Comparison of ENCODE assay signal across 9 cellular contexts in the genomic region with DNA sequence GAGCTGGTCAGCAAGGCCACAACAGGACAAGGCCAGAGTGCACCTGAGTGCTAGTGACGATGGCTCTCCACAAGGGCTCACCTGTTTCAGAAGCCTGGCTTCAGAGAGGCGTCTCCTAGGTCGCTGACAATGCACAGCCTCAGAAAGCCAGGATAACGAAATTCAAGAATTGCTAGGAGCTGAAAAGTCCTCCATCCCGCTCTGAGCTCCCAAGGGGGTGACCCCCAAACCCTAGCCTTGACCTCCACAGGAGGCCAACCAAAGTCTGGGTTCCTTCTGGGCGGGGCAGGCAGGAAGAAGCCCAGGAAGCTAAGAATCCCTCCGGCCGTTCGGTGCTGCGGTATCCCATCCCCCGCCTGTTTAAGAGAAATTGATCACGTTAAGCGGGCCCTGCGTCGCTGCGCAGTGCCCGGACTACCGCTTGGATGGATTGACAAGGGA. TPM values are rescaled to one million over a fixed set of nuclear protein-coding genes. Genes with fewer than 3 reads are reported as not detected.
DNase-seq lines count a peak whose midpoint lies in the region; ATAC-seq and TF ChIP-seq lines count a peak whose summit lies in the region.
"Had no signal": no experiment of that assay in that cellular context is flagged by ENCODE, and none has a peak within 500 bp of the region (broad histone marks: within the 10 kb centered on the region; RNA-seq: fewer than 3 reads in every experiment).

No MANE protein-coding gene starts in this region.

- TF ChIP-seq CTCF in cardiac muscle cell (IDR thresholded peaks at IDR 0.05; ENCODE audit: low read depth, low read length) = no peak
- TF ChIP-seq CTCF in coronary artery (IDR thresholded peaks at IDR 0.05) = no peak
- TF ChIP-seq CTCF in transverse colon (IDR thresholded peaks at IDR 0.05) = no peak

- no peak for DNase-seq in cardiac muscle cell (ENCODE audit: low read depth in 1 of 2, low spot score in 1 of 2)
- no peak for DNase-seq in cardiac septum (ENCODE audit: low spot score)
- DNase-seq in coronary artery (ENCODE audit: low spot score) = no peak
- DNase-seq in transverse colon = no peak
- no peak for DNase-seq in NCI-H524 (lab: John Stamatoyannopoulos, UW)
- no peak for DNase-seq in stimulated activated CD8-positive, alpha-beta memory T cell treated with anti-CD3 and anti-CD28 coated beads, Interleukin-4, amount 100 ng/mL, for 48 hours
- DNase-seq: BE2C had no signal

- H3K27me3 ChIP-seq in cardiac muscle cell = peaks cover 95% of the 10 kb centered on the region
- peaks cover 8 to 42% of the 10 kb centered on the region in 2 donors for H3K27me3 ChIP-seq in muscle layer of colon (ENCODE audit: control insufficient read depth in 1 of 2, insufficient read depth in 2 of 2, low read length in 2 of 2)
- peaks cover 78% of the 10 kb centered on the region for H3K27me3 ChIP-seq in transverse colon

- no peak overlapping the region for H3K9ac ChIP-seq in muscle layer of colon (ENCODE audit: low read length)

- H3K27ac ChIP-seq in cardiac muscle cell (no peak overlapping the region), coronary artery (peak overlapping the region; percentile 4 to 77), muscle layer of colon (ENCODE audit: low read depth, low read length) (peak overlapping the region; percentile 67), transverse colon (peak overlapping the region in 3 of 4 donors; percentile 69 to 89 (median 70))

- 39% methylated on average over 18 of the region's 18 CpGs; no CpG with 5 or more reads in 1 of the 2 donors for WGBS in transverse colon (ENCODE audit: low coverage in 1 of 2), 2 donors

- intact Hi-C loops in cardiac septum (cut with DNase I) = loop anchor here (5.0 kb wide), 1 partner anchor 924 kb away; no protein-coding TSS in a partner anchor
- intact Hi-C loops in transverse colon (cut with DNase I; ENCODE audit: low total_unique reads) = loop anchor here (5.0 kb wide), 2 partner anchors 501 to 839 kb away; no protein-coding TSS in a partner anchor

- in situ Hi-C loops in transverse colon (cut with MboI; ENCODE audit: low pct_ligation_motif_present in 1 of 4, low pct_unique_long_range_greater_than_20kb in 1 of 4, low sequenced_read_pairs in 3 of 4) = loop anchor here (10.0 to 25.0 kb wide), 5 partner anchors 504 to 974 kb away; no protein-coding TSS in a partner anchor

- no peak for ATAC-seq in HG02759 (IDR thresholded peaks at IDR 0.05; ENCODE audit: unreplicated experiment)

- TF ChIP-seq EP300 in transverse colon (IDR thresholded peaks at IDR 0.05; ENCODE audit: low read depth) = no peak

- H3K4me1 ChIP-seq in cardiac muscle cell (ENCODE audit: low read depth) (peaks cover 7% of the 10 kb centered on the region), muscle layer of colon (ENCODE audit: insufficient read depth, low read length) (peaks cover 21% of the 10 kb centered on the region), transverse colon (peaks cover 0 to 42% (median 28%) of the 10 kb centered on the region in 4 donors)
- H3K4me1 ChIP-seq: BE2C had no signal

- no peak for TF ChIP-seq POLR2A in transverse colon (IDR thresholded peaks at IDR 0.05)

- H3K36me3 ChIP-seq in cardiac muscle cell (no peaks in the 10 kb centered on the region), muscle layer of colon (ENCODE audit: insufficient read depth, low read length) (no peaks in the 10 kb centered on the region), transverse colon (no peaks in the 10 kb centered on the region)
- H3K36me3 ChIP-seq: BE2C had no signal

- H3K9me3 ChIP-seq in cardiac muscle cell (ENCODE audit: low read depth) (no peaks in the 10 kb centered on the region), muscle layer of colon (ENCODE audit: low read length) (no peaks in the 10 kb centered on the region), transverse colon (no peaks in the 10 kb centered on the region)
- H3K9me3 ChIP-seq: BE2C had no signal

- peak overlapping the region; percentile 27 for H3K4me3 ChIP-seq in cardiac muscle cell
- peak overlapping the region; percentile 83 for H3K4me3 ChIP-seq in coronary artery
- H3K4me3 ChIP-seq in muscle layer of colon (ENCODE audit: low read depth in 1 of 2, low read length in 2 of 2) = peak overlapping the region; percentile 50 to 69
- peak overlapping the region in 3 of 4 donors; percentile 46 to 60 (median 46) for H3K4me3 ChIP-seq in transverse colon

RNA-seq across cellular contexts. Expression of a gene that starts 2.5 kb away (rescaled TPM):
- total RNA-seq in cardiac muscle cell (20.8 and 22.3 TPM in 2 replicates), cardiac septum (1.4 TPM), transverse colon (10 to 100 TPM in 1 of 4 donors, 1 to 10 TPM in 3; 1.4 to 15.7 (median 3.4) TPM)
- 17.2 and 23.2 TPM in 2 replicates for polyA plus RNA-seq in cardiac muscle cell

Comparison
In these comparisons a context has a peak if more than half of its experiments do, and no peak if none do; other contexts are left out.
1. H3K4me3 ChIP-seq: peak in every context shown above with its lines; median percentile 83 in coronary artery; 60 in muscle layer of colon; 46 in transverse colon; 27 in cardiac muscle cell.